ENCODE assay signal across 1 cellular context in the genomic region with DNA sequence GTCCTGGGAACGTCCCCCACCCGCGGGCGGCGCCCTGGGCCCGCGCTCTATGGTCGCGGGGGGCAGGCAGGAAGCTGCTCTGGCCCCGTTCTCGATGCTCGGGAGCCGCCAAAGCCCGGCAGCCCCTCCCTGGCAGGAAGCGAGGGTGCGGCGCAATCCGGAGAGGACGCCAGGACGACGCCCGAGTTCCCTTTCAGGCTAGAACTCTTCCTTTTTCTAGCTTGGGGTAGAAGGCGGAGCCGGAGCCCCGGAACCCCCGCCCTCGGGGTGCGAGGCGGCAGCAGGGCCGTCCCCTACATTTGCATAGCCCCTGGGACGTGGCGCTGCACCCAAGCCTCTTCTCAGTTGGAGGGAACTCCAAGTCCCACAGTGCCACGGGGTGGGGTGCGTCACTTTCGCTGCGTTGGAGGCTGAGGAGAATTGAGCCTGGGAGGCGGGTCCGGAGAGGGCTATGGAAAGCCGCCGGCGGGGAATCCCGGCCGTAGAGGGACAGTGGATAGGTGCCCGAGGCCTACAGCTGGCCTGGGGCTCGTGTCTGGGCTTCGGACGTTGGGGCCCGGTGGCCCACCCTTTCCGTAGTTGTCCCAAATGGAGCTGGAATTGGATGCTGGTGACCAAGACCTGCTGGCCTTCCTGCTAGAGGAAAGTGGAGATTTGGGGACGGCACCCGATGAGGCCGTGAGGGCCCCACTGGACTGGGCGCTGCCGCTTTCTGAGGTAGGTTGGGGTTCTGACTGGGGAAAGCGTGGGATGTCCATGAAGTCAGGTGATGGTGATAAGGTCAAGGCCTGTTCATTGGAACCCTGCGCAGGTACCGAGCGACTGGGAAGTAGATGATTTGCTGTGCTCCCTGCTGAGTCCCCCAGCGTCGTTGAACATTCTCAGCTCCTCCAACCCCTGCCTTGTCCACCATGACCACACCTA.
TF ChIP-seq lines count a peak whose summit lies in the region.

A gene with protein sequence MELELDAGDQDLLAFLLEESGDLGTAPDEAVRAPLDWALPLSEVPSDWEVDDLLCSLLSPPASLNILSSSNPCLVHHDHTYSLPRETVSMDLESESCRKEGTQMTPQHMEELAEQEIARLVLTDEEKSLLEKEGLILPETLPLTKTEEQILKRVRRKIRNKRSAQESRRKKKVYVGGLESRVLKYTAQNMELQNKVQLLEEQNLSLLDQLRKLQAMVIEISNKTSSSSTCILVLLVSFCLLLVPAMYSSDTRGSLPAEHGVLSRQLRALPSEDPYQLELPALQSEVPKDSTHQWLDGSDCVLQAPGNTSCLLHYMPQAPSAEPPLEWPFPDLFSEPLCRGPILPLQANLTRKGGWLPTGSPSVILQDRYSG (plus strand): TSS at position 482 of the 924 bp plus-strand sequence. CDS start 107 bp downstream, at position 589.
A gene with protein sequence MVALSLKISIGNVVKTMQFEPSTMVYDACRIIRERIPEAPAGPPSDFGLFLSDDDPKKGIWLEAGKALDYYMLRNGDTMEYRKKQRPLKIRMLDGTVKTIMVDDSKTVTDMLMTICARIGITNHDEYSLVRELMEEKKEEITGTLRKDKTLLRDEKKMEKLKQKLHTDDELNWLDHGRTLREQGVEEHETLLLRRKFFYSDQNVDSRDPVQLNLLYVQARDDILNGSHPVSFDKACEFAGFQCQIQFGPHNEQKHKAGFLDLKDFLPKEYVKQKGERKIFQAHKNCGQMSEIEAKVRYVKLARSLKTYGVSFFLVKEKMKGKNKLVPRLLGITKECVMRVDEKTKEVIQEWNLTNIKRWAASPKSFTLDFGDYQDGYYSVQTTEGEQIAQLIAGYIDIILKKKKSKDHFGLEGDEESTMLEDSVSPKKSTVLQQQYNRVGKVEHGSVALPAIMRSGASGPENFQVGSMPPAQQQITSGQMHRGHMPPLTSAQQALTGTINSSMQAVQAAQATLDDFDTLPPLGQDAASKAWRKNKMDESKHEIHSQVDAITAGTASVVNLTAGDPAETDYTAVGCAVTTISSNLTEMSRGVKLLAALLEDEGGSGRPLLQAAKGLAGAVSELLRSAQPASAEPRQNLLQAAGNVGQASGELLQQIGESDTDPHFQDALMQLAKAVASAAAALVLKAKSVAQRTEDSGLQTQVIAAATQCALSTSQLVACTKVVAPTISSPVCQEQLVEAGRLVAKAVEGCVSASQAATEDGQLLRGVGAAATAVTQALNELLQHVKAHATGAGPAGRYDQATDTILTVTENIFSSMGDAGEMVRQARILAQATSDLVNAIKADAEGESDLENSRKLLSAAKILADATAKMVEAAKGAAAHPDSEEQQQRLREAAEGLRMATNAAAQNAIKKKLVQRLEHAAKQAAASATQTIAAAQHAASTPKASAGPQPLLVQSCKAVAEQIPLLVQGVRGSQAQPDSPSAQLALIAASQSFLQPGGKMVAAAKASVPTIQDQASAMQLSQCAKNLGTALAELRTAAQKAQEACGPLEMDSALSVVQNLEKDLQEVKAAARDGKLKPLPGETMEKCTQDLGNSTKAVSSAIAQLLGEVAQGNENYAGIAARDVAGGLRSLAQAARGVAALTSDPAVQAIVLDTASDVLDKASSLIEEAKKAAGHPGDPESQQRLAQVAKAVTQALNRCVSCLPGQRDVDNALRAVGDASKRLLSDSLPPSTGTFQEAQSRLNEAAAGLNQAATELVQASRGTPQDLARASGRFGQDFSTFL (N-terminal part only) (minus strand): TSS at position 11 of the 924 bp plus-strand sequence. CDS start 6,501 bp downstream, outside the sequence.

TF ChIP-seq in GM12878, 131 proteins besides CTCF, POLR2A, EP300 and RAD21 (continued from another document and continues in another):
- TF ChIP-seq NRF1 (conservative IDR thresholded peaks at IDR 0.05; ENCODE audit: low read depth, low read length) (peak; percentile 24; the same call in 1 of the 2 replicates), BMI1 (IDR thresholded peaks at IDR 0.05; ENCODE audit: borderline replicate concordance) (no peak), YY1 (IDR thresholded peaks at IDR 0.05; ENCODE audit: low read depth, low read length) (peak; percentile 75), DPF2 (IDR thresholded peaks at IDR 0.05) (peak; percentile 30; the same call in 1 of the 2 replicates), JUNB (IDR thresholded peaks at IDR 0.05) (no peak), CBX5 (IDR thresholded peaks at IDR 0.05; ENCODE audit: low read depth) (no peak), SP1 (IDR thresholded peaks at IDR 0.05; ENCODE audit: low read depth, low read length) (peak; percentile 57), RAD51 (IDR thresholded peaks at IDR 0.05) (peak; percentile 34; the same call in 1 of the 2 replicates), SRF (IDR thresholded peaks at IDR 0.05; ENCODE audit: low read depth in 2 of 2, low read length in 2 of 2) (peak; percentile 14 to 41; a peak in 1 of 4 replicates), EZH2 (IDR thresholded peaks at IDR 0.05; ENCODE audit: borderline replicate concordance, control insufficient read depth, low read depth, low read length) (no peak), BACH1 (IDR thresholded peaks at IDR 0.05; ENCODE audit: borderline replicate concordance) (peak; percentile 32; the same call in 1 of the 2 replicates), ESRRA (IDR thresholded peaks at IDR 0.05; ENCODE audit: low read length) (no peak), LARP7 (IDR thresholded peaks at IDR 0.05) (peak; percentile 93), MTA2 (IDR thresholded peaks at IDR 0.05; ENCODE audit: low read depth) (peak; percentile 42; the same call in 1 of the 2 replicates), CBFB (IDR thresholded peaks at IDR 0.05; ENCODE audit: low read depth) (no peak), CHD1 (IDR thresholded peaks at IDR 0.05; ENCODE audit: low read depth, low read length) (0 out of 2 replicates have a peak, but pooled peaks have one; percentile 57), SMC3 (IDR thresholded peaks at IDR 0.05; ENCODE audit: borderline replicate concordance, low read length) (no peak), SIN3A (IDR thresholded peaks at IDR 0.05; ENCODE audit: low read depth, low read length) (peak; percentile 60), SREBF1 (IDR thresholded peaks at IDR 0.05; ENCODE audit: low read length) (no peak; the same call in 1 of the 2 replicates), NR2F1 (conservative IDR thresholded peaks at IDR 0.05) (peak; percentile 32), HCFC1 (IDR thresholded peaks at IDR 0.05; ENCODE audit: low read length) (peak; percentile 83), NBN (IDR thresholded peaks at IDR 0.05) (peak; percentile 72; the same call in 1 of the 2 replicates), SPI1 (IDR thresholded peaks at IDR 0.05; ENCODE audit: borderline replicate concordance, insufficient read depth, low read depth, low read length) (peak; percentile 68), BHLHE40 (IDR thresholded peaks at IDR 0.05; ENCODE audit: borderline replicate concordance in 1 of 2, low read depth in 2 of 2, low read length in 1 of 2) (peak in 1 of 2 experiments; percentile 61; a peak in 1 of 4 replicates), KLF5 (IDR thresholded peaks at IDR 0.05; ENCODE audit: partially characterized antibody) (peak; percentile 65), GATAD2B (conservative IDR thresholded peaks at IDR 0.05; ENCODE audit: low read depth) (peak; percentile 55), SUPT20H (IDR thresholded peaks at IDR 0.05; ENCODE audit: borderline replicate concordance, control insufficient read depth, low read depth, low read length) (no peak), CBX3 (IDR thresholded peaks at IDR 0.05; ENCODE audit: borderline replicate concordance, low read depth) (no peak), ZZZ3 (IDR thresholded peaks at IDR 0.05; ENCODE audit: control insufficient read depth, insufficient read length, low read depth) (no peak), TCF3 (IDR thresholded peaks at IDR 0.05; ENCODE audit: borderline replicate concordance, insufficient read depth, low read depth, low read length) (peak; percentile 57; the same call in 1 of the 2 replicates)
- TF ChIP-seq, protein P1, sequence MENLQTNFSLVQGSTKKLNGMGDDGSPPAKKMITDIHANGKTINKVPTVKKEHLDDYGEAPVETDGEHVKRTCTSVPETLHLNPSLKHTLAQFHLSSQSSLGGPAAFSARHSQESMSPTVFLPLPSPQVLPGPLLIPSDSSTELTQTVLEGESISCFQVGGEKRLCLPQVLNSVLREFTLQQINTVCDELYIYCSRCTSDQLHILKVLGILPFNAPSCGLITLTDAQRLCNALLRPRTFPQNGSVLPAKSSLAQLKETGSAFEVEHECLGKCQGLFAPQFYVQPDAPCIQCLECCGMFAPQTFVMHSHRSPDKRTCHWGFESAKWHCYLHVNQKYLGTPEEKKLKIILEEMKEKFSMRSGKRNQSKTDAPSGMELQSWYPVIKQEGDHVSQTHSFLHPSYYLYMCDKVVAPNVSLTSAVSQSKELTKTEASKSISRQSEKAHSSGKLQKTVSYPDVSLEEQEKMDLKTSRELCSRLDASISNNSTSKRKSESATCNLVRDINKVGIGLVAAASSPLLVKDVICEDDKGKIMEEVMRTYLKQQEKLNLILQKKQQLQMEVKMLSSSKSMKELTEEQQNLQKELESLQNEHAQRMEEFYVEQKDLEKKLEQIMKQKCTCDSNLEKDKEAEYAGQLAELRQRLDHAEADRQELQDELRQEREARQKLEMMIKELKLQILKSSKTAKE (IDR thresholded peaks at IDR 0.05; ENCODE audit: low read depth, poor library complexity, severe bottlenecking): no peak
- TF ChIP-seq, protein P2, sequence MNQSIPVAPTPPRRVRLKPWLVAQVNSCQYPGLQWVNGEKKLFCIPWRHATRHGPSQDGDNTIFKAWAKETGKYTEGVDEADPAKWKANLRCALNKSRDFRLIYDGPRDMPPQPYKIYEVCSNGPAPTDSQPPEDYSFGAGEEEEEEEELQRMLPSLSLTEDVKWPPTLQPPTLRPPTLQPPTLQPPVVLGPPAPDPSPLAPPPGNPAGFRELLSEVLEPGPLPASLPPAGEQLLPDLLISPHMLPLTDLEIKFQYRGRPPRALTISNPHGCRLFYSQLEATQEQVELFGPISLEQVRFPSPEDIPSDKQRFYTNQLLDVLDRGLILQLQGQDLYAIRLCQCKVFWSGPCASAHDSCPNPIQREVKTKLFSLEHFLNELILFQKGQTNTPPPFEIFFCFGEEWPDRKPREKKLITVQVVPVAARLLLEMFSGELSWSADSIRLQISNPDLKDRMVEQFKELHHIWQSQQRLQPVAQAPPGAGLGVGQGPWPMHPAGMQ (IDR thresholded peaks at IDR 0.05; ENCODE audit: borderline replicate concordance): no peak
- TF ChIP-seq, protein P3, sequence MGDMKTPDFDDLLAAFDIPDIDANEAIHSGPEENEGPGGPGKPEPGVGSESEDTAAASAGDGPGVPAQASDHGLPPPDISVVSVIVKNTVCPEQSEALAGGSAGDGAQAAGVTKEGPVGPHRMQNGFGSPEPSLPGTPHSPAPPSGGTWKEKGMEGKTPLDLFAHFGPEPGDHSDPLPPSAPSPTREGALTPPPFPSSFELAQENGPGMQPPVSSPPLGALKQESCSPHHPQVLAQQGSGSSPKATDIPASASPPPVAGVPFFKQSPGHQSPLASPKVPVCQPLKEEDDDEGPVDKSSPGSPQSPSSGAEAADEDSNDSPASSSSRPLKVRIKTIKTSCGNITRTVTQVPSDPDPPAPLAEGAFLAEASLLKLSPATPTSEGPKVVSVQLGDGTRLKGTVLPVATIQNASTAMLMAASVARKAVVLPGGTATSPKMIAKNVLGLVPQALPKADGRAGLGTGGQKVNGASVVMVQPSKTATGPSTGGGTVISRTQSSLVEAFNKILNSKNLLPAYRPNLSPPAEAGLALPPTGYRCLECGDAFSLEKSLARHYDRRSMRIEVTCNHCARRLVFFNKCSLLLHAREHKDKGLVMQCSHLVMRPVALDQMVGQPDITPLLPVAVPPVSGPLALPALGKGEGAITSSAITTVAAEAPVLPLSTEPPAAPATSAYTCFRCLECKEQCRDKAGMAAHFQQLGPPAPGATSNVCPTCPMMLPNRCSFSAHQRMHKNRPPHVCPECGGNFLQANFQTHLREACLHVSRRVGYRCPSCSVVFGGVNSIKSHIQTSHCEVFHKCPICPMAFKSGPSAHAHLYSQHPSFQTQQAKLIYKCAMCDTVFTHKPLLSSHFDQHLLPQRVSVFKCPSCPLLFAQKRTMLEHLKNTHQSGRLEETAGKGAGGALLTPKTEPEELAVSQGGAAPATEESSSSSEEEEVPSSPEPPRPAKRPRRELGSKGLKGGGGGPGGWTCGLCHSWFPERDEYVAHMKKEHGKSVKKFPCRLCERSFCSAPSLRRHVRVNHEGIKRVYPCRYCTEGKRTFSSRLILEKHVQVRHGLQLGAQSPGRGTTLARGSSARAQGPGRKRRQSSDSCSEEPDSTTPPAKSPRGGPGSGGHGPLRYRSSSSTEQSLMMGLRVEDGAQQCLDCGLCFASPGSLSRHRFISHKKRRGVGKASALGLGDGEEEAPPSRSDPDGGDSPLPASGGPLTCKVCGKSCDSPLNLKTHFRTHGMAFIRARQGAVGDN (IDR thresholded peaks at IDR 0.05): peak; percentile 19; the same call in 1 of the 2 replicates
- TF ChIP-seq, protein P4, sequence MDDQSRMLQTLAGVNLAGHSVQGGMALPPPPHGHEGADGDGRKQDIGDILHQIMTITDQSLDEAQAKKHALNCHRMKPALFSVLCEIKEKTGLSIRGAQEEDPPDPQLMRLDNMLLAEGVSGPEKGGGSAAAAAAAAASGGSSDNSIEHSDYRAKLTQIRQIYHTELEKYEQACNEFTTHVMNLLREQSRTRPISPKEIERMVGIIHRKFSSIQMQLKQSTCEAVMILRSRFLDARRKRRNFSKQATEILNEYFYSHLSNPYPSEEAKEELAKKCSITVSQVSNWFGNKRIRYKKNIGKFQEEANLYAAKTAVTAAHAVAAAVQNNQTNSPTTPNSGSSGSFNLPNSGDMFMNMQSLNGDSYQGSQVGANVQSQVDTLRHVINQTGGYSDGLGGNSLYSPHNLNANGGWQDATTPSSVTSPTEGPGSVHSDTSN (IDR thresholded peaks at IDR 0.05; ENCODE audit: insufficient replicate concordance, low read depth, low read length): peak; percentile 1
- TF ChIP-seq, protein P5, sequence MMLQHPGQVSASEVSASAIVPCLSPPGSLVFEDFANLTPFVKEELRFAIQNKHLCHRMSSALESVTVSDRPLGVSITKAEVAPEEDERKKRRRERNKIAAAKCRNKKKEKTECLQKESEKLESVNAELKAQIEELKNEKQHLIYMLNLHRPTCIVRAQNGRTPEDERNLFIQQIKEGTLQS (IDR thresholded peaks at IDR 0.05; ENCODE audit: borderline replicate concordance, extremely low read depth, low read depth, low read length): no peak
- TF ChIP-seq, protein P6, sequence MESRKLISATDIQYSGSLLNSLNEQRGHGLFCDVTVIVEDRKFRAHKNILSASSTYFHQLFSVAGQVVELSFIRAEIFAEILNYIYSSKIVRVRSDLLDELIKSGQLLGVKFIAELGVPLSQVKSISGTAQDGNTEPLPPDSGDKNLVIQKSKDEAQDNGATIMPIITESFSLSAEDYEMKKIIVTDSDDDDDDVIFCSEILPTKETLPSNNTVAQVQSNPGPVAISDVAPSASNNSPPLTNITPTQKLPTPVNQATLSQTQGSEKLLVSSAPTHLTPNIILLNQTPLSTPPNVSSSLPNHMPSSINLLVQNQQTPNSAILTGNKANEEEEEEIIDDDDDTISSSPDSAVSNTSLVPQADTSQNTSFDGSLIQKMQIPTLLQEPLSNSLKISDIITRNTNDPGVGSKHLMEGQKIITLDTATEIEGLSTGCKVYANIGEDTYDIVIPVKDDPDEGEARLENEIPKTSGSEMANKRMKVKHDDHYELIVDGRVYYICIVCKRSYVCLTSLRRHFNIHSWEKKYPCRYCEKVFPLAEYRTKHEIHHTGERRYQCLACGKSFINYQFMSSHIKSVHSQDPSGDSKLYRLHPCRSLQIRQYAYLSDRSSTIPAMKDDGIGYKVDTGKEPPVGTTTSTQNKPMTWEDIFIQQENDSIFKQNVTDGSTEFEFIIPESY (IDR thresholded peaks at IDR 0.05): no peak
